Comparison of ENCODE assay signal across 17 cellular contexts in genomic region chr2:86633094-86633740, GRCh38. TPM values are rescaled to one million over a fixed set of nuclear protein-coding genes. Genes with fewer than 3 reads are reported as not detected.
DNase-seq lines count a peak whose midpoint lies in the region; ATAC-seq and TF ChIP-seq lines count a peak whose summit lies in the region.
"Had no signal": no experiment of that assay in that cellular context is flagged by ENCODE, and none has a peak within 500 bp of the region (broad histone marks: within the 10 kb centered on the region; RNA-seq: fewer than 3 reads in every experiment).

No MANE protein-coding gene starts in this region.

- TF ChIP-seq EP300 in transverse colon (IDR thresholded peaks at IDR 0.05; ENCODE audit: low read depth) (no peak), tibial nerve (IDR thresholded peaks at IDR 0.05) (no peak)

- TF ChIP-seq CTCF in transverse colon (IDR thresholded peaks at IDR 0.05) = no peak
- no peak for TF ChIP-seq CTCF in tibial nerve (IDR thresholded peaks at IDR 0.05)

- no peaks in the 10 kb centered on the region for H3K36me3 ChIP-seq in transverse colon
- no peaks in the 10 kb centered on the region for H3K36me3 ChIP-seq in tibial nerve
- H3K36me3 ChIP-seq: gastrocnemius medialis, vagina had no signal

- DNase-seq in Right ventricle myocardium superior (no peak), cardiac septum (ENCODE audit: low spot score) (no peak), cerebellum (ENCODE audit: low spot score) (peak; percentile 88), medulla oblongata (ENCODE audit: extremely low spot score) (peak; percentile 54), transverse colon (peak; percentile 35), tibial nerve (ENCODE audit: low spot score in 2 of 2) (no peak), NCI-H2196 (lab: John Stamatoyannopoulos, UW; ENCODE audit: unreplicated experiment) (no peak), kidney glomerular epithelial cell (lab: John Stamatoyannopoulos, UW) (no peak)
- DNase-seq: activated CD4-positive, alpha-beta T cell treated with anti-CD3 and anti-CD28 coated beads, Interleukin-2, amount 50 U/mL, for 4 hours; activated naive CD8-positive, alpha-beta T cell treated with anti-CD3 and anti-CD28 coated beads, Interleukin-2, amount 10 ng/mL, durations not matched to agents 7 days and 5 days; activated T-cell treated with anti-CD3 and anti-CD28 coated beads, Interleukin-2, amount 50 U/mL, for 48 hours; Calu3; gastrocnemius medialis; NCI-H1048; stimulated activated naive CD4-positive, alpha-beta T cell treated with Interleukin-2 at 50 U/mL for 16 hours had no signal

- intact Hi-C loops in Right ventricle myocardium superior (cut with DNase I) (no loop called here), cardiac septum (cut with DNase I) (no loop called here), transverse colon (cut with DNase I; ENCODE audit: low total_unique reads) (no loop called here)

- H3K9me3 ChIP-seq in transverse colon (no peaks in the 10 kb centered on the region), tibial nerve (no peaks in the 10 kb centered on the region)
- H3K9me3 ChIP-seq: gastrocnemius medialis, vagina had no signal

- ATAC-seq in Right ventricle myocardium superior (ENCODE audit: poor library complexity) = peak; percentile 71
- ATAC-seq: gastrocnemius medialis had no signal

- H3K27me3 ChIP-seq in transverse colon (no peaks in the 10 kb centered on the region), tibial nerve (no peaks in the 10 kb centered on the region)
- H3K27me3 ChIP-seq: gastrocnemius medialis, vagina had no signal

- no peak for TF ChIP-seq POLR2A in transverse colon (IDR thresholded peaks at IDR 0.05)
- no peak for TF ChIP-seq POLR2A in tibial nerve (IDR thresholded peaks at IDR 0.05)

- in situ Hi-C loops in transverse colon (cut with MboI; ENCODE audit: low pct_ligation_motif_present in 1 of 4, low pct_unique_long_range_greater_than_20kb in 1 of 4, low sequenced_read_pairs in 3 of 4) = no loop called here

- H3K27ac ChIP-seq in transverse colon = peak overlapping the region; percentile 84 to 90 (median 86)
- no peak overlapping the region for H3K27ac ChIP-seq in tibial nerve
- H3K27ac ChIP-seq: gastrocnemius medialis, vagina had no signal

- H3K4me1 ChIP-seq in transverse colon (peaks cover 4 to 79% (median 22%) of the 10 kb centered on the region in 4 donors), tibial nerve (peaks cover 0 to 9% (median 0%) of the 10 kb centered on the region in 4 donors)
- H3K4me1 ChIP-seq: vagina had no signal

- WGBS in transverse colon (ENCODE audit: low coverage in 1 of 2), 2 donors = 66 to 73% methylated on average over 4 to 8 of the region's 8 CpGs
- WGBS in tibial nerve, 2 donors = 89 to 93% methylated on average over 8 of the region's 8 CpGs

- peak overlapping the region in 1 of 4 donors; percentile 7 for H3K4me3 ChIP-seq in transverse colon
- H3K4me3 ChIP-seq in tibial nerve = no peak overlapping the region
- H3K4me3 ChIP-seq: gastrocnemius medialis, smooth muscle cell, vagina had no signal

RNA-seq across cellular contexts. Expression of gene RNF103, which starts 9.6 kb away (rescaled TPM):
- total RNA-seq in Right ventricle myocardium superior = 51.7 TPM
- 63.4 TPM for total RNA-seq in cardiac septum
- 33.1 TPM for total RNA-seq in cerebellum
- total RNA-seq in transverse colon = 100 to 1,000 TPM in 2 of 4 donors, 10 to 100 TPM in 2; 47.0 to 114 (median 103) TPM
- total RNA-seq in tibial nerve = 10 to 100 TPM; 41.7 to 72.5 (median 58.6) TPM

Comparison
In these comparisons a context has a peak if more than half of its experiments do, and no peak if none do; other contexts are left out.
1. DNase-seq: peak in cerebellum (single experiment), medulla oblongata (single experiment) and transverse colon (single experiment); none in Right ventricle myocardium superior (single experiment), cardiac septum (single experiment), tibial nerve (0 of 2), NCI-H2196 (single experiment) and kidney glomerular epithelial cell (single experiment).
2. H3K27ac ChIP-seq: peak in transverse colon (4 of 4); none in tibial nerve (0 of 4).